Comparison of ENCODE assay signal across 20 cellular contexts in the genomic region with DNA sequence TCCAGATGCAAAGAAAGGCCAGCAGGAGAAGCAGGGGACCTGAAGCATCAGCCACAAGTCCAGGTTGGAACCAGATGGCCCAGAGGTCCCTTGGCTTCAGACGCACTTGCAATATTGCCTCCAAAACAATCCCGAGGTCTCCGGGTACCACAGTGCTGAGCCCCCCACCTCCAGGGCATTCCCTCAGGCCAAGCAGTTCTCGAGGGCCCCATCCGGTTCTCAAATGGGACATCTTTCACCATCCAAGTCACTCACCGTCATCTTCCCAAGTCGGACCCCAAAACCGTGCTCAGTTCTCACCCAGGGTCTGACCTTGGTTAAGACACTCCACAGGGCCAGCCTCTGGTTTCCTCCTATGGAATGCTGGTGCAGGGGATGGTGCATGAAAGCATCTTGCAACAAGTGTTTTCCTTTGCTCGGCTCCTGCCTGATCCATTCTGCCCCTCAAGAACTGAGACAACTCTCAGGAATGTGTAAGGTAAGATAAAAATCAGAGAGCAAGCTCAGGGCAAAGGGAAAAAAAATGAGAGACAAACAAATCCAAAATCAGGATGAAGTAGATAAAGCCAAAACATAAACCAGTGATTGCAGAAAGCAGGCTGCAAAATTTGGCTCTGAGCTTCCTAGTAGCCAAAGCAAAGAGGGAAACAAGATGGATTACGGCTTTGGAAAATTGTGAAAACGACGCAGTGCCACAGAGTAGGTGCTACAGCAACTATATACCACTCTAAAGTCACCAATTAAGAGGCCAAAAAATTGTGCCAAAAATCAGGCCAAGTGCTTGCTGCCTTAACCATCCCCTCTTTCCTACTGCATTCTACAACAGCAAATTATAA.
"Had no signal": no experiment of that assay in that cellular context is flagged by ENCODE, and none has a peak within 500 bp of the region (broad histone marks: within the 10 kb centered on the region; RNA-seq: fewer than 3 reads in every experiment).

No MANE protein-coding gene starts in this region.

- H3K4me3 Mint-ChIP-seq: activated CD4-positive, alpha-beta T cell treated with anti-CD3 and anti-CD28 coated beads, Interleukin-2, amount 10 ng/mL, durations not matched to agents 24 days and 14 days; activated CD8-positive, alpha-beta T cell treated with anti-CD3 and anti-CD28 coated beads, Interleukin-2, amount 10 ng/mL, durations not matched to agents 7 days and 5 days; activated naive CD8-positive, alpha-beta T cell treated with anti-CD3 and anti-CD28 coated beads for 36 hours; effector memory CD8-positive, alpha-beta T cell; memory B cell; natural killer cell treated with Interleukin-12 subunit alpha and Interleukin-12 subunit beta and Interleukin-15 and Interleukin-18, amount 100 ng/mL, for 72 hours; stimulated activated naive CD8-positive, alpha-beta T cell treated with anti-CD3 and anti-CD28 coated beads, Interleukin-15, Interleukin-2, amounts not matched to agents 100 ng/mL and 50 ng/mL, for 24 hours had no signal

- H3K27ac Mint-ChIP-seq: activated CD4-positive, alpha-beta T cell treated with anti-CD3 and anti-CD28 coated beads, Interleukin-2, amount 10 ng/mL, durations not matched to agents 24 days and 14 days; activated CD8-positive, alpha-beta T cell treated with anti-CD3 and anti-CD28 coated beads, Interleukin-2, amount 10 ng/mL, durations not matched to agents 7 days and 5 days; activated naive CD8-positive, alpha-beta T cell treated with anti-CD3 and anti-CD28 coated beads for 36 hours; effector memory CD8-positive, alpha-beta T cell; memory B cell; natural killer cell treated with Interleukin-12 subunit alpha and Interleukin-12 subunit beta and Interleukin-15 and Interleukin-18, amount 100 ng/mL, for 72 hours; stimulated activated naive CD8-positive, alpha-beta T cell treated with anti-CD3 and anti-CD28 coated beads, Interleukin-15, Interleukin-2, amounts not matched to agents 100 ng/mL and 50 ng/mL, for 24 hours had no signal

- DNase-seq: activated CD4-positive, alpha-beta T cell treated with anti-CD3 and anti-CD28 coated beads, Interleukin-2, amount 10 ng/mL, durations not matched to agents 24 days and 14 days; activated CD4-positive, CD25-positive, alpha-beta regulatory T cell; activated CD8-positive, alpha-beta memory T cell treated with anti-CD3 and anti-CD28 coated beads, Interleukin-2, amount 50 U/mL, for 4 hours; activated CD8-positive, alpha-beta T cell treated with anti-CD3 and anti-CD28 coated beads, Interleukin-2, amount 10 ng/mL, durations not matched to agents 7 days and 5 days; activated gamma-delta T cell treated with Interleukin-2 at 50 U/mL for 16 hours; activated naive CD8-positive, alpha-beta T cell treated with anti-CD3 and anti-CD28 coated beads for 36 hours; cerebellar nuclear complex; effector memory CD8-positive, alpha-beta T cell; foreskin keratinocyte; glutamatergic neuron; kidney glomerular epithelial cell; left ventricle myocardium superior; nucleus accumbens; small intestine; upper lobe of left lung had no signal

- H3K27ac ChIP-seq: suprapubic skin, upper lobe of left lung had no signal

- H3K27me3 ChIP-seq: foreskin keratinocyte, right atrium auricular region, suprapubic skin, upper lobe of left lung had no signal

- H3K27me3 Mint-ChIP-seq: activated CD4-positive, alpha-beta T cell treated with anti-CD3 and anti-CD28 coated beads, Interleukin-2, amount 10 ng/mL, durations not matched to agents 24 days and 14 days; activated naive CD8-positive, alpha-beta T cell treated with anti-CD3 and anti-CD28 coated beads for 36 hours; effector memory CD8-positive, alpha-beta T cell; memory B cell; natural killer cell treated with Interleukin-12 subunit alpha and Interleukin-12 subunit beta and Interleukin-15 and Interleukin-18, amount 100 ng/mL, for 72 hours; stimulated activated naive CD8-positive, alpha-beta T cell treated with anti-CD3 and anti-CD28 coated beads, Interleukin-15, Interleukin-2, amounts not matched to agents 100 ng/mL and 50 ng/mL, for 24 hours had no signal

- H3K36me3 Mint-ChIP-seq: natural killer cell treated with Interleukin-12 subunit alpha and Interleukin-12 subunit beta and Interleukin-15 and Interleukin-18, amount 100 ng/mL, for 72 hours had no signal

- H3K36me3 ChIP-seq: right atrium auricular region, suprapubic skin had no signal

- H3K9me3 Mint-ChIP-seq: activated CD4-positive, alpha-beta T cell treated with anti-CD3 and anti-CD28 coated beads, Interleukin-2, amount 10 ng/mL, durations not matched to agents 24 days and 14 days; activated naive CD8-positive, alpha-beta T cell treated with anti-CD3 and anti-CD28 coated beads for 36 hours; effector memory CD8-positive, alpha-beta T cell; natural killer cell treated with Interleukin-12 subunit alpha and Interleukin-12 subunit beta and Interleukin-15 and Interleukin-18, amount 100 ng/mL, for 72 hours; stimulated activated naive CD8-positive, alpha-beta T cell treated with anti-CD3 and anti-CD28 coated beads, Interleukin-15, Interleukin-2, amounts not matched to agents 100 ng/mL and 50 ng/mL, for 24 hours had no signal

- H3K4me3 ChIP-seq: right atrium auricular region, suprapubic skin, upper lobe of left lung had no signal

- H3K9me3 ChIP-seq: right atrium auricular region, suprapubic skin, upper lobe of left lung had no signal

- ATAC-seq: activated CD8-positive, alpha-beta T cell treated with anti-CD3 and anti-CD28 coated beads, Interleukin-2, amount 10 ng/mL, durations not matched to agents 7 days and 5 days; effector memory CD8-positive, alpha-beta T cell; foreskin keratinocyte; left ventricle myocardium superior; natural killer cell treated with Interleukin-12 subunit alpha and Interleukin-12 subunit beta and Interleukin-15 and Interleukin-18, amount 100 ng/mL, for 72 hours had no signal
